ENCODE assay signal across 14 cellular contexts in genomic region chr4:75509592-75509991, GRCh38. TPM values are rescaled to one million over a fixed set of nuclear protein-coding genes. Genes with fewer than 3 reads are reported as not detected.
"Had no signal": no experiment of that assay in that cellular context is flagged by ENCODE, and none has a peak within 500 bp of the region (broad histone marks: within the 10 kb centered on the region; RNA-seq: fewer than 3 reads in every experiment).

No MANE protein-coding gene starts in this region.

RNA-seq across cellular contexts. Expression of gene ODAPH, which starts 46.3 kb away (rescaled TPM):
- total RNA-seq: adrenal gland, aorta, body of pancreas, cerebellum, gastrocnemius medialis, left cardiac atrium, left ventricle myocardium superior, lung microvascular endothelial cell, osteocyte, posterior vena cava, spleen, testis, transverse colon, urinary bladder had no signal
- polyA plus RNA-seq: aorta, urinary bladder had no signal
